In the genomic region with DNA sequence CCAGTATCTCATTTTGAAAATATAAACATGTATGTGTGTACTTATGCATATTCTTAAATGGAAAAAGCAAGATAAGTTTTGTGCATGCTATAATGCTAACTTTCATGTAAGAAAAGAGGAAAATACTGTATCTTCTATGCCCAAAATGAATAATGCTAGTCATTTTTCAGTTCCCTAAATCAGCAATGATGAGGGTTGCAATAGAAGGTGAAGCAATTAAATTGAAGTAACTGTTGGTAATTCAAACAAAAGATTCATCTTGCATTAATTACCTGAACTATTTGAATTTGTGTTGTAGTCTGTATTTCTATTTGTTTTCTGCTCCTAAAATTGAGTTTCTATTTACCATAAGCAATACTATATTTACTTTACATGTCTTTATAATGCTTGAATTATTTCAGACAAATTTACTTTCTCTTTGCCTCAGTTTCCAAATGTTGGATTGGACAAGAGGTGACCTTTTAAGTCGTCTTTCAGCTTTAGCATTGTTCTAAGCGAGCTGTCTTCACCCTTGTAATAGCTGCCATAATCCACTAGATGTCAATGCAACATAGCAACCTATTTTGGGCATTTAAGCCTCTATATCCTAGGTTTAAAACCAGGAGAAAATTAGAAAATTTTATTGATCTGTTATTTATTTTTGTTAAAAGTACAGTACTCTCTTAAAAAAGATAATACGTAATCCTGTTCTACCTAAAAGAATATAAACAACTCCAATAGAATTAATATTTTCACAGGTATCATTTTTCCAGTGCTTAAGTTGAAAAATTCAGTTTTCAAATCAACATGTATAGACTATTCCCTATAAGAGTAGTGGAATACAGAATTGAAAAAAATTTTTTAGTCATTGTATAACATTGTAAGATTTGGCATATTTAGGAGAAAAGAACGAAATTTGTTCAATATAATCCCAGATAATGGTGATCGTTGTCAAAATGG, we compare ENCODE assay signal across 8 cellular contexts. TPM values are rescaled to one million over a fixed set of nuclear protein-coding genes. Genes with fewer than 3 reads are reported as not detected.
A peak's percentile ranks its signal among the peaks of the same experiment; 100 is the strongest.
DNase-seq lines count a peak whose midpoint lies in the region; ATAC-seq and TF ChIP-seq lines count a peak whose summit lies in the region.

No MANE protein-coding gene starts in this region.

- no peaks in the 10 kb centered on the region for H3K9me3 ChIP-seq in WERI-Rb-1 (ENCODE audit: severe bottlenecking)
- no peaks in the 10 kb centered on the region for H3K9me3 ChIP-seq in cardiac muscle cell (ENCODE audit: low read depth)
- no peaks in the 10 kb centered on the region for H3K9me3 ChIP-seq in sigmoid colon

- H3K4me3 ChIP-seq in WERI-Rb-1 (ENCODE audit: low read depth, low read length) = no peak overlapping the region
- H3K4me3 ChIP-seq in cardiac muscle cell = no peak overlapping the region
- no peak overlapping the region for H3K4me3 ChIP-seq in sigmoid colon

- peak; percentile 62 for DNase-seq in NCI-H1105 treated with DMSO at 0.1 percent for 48 hours (lab: John Stamatoyannopoulos, UW)
- no peak for DNase-seq in WERI-Rb-1
- peak; percentile 61 to 77 for DNase-seq in cardiac muscle cell (ENCODE audit: low read depth in 1 of 2, low spot score in 1 of 2)
- DNase-seq in sigmoid colon = no peak

- peak; percentile 94 for TF ChIP-seq CTCF in C4-2B (conservative IDR thresholded peaks at IDR 0.05)
- peak; percentile 61 for TF ChIP-seq CTCF in WERI-Rb-1 (IDR thresholded peaks at IDR 0.05; ENCODE audit: low read depth, low read length)
- peak; percentile 88 for TF ChIP-seq CTCF in cardiac muscle cell (IDR thresholded peaks at IDR 0.05; ENCODE audit: low read depth, low read length)
- TF ChIP-seq CTCF in sigmoid colon (IDR thresholded peaks at IDR 0.05) = peak; percentile 55 to 80 (median 74)

- 35 to 40% methylated on average over 5 of the region's 5 CpGs for WGBS in sigmoid colon, 2 donors

- intact Hi-C loops in sigmoid colon (cut with DNase I) = loop anchor here (5.0 kb wide), 1 partner anchor 371 kb away; no protein-coding TSS in a partner anchor

- no peaks in the 10 kb centered on the region for H3K27me3 ChIP-seq in WERI-Rb-1 (ENCODE audit: insufficient read depth, low read depth, severe bottlenecking)
- H3K27me3 ChIP-seq in cardiac muscle cell = no peaks in the 10 kb centered on the region
- H3K27me3 ChIP-seq in sigmoid colon = no peaks in the 10 kb centered on the region

- no peak for TF ChIP-seq POLR2A in sigmoid colon (IDR thresholded peaks at IDR 0.05)

- no peaks in the 10 kb centered on the region for H3K4me1 ChIP-seq in cardiac muscle cell (ENCODE audit: low read depth)
- H3K4me1 ChIP-seq in sigmoid colon = peaks cover 0 to 5% (median 0%) of the 10 kb centered on the region in 4 donors

- H3K27ac ChIP-seq in C4-2B = no peak overlapping the region
- no peak overlapping the region for H3K27ac ChIP-seq in WERI-Rb-1
- no peak overlapping the region for H3K27ac ChIP-seq in cardiac muscle cell
- no peak overlapping the region for H3K27ac ChIP-seq in sigmoid colon

- no peak for TF ChIP-seq EP300 in sigmoid colon (IDR thresholded peaks at IDR 0.05)

- H3K36me3 ChIP-seq in WERI-Rb-1 (no peaks in the 10 kb centered on the region), cardiac muscle cell (no peaks in the 10 kb centered on the region), sigmoid colon (no peaks in the 10 kb centered on the region)

- ATAC-seq in GM19043 (IDR thresholded peaks at IDR 0.05; ENCODE audit: low read depth, unreplicated experiment) = peak; percentile 59
- ATAC-seq in GM18868 (IDR thresholded peaks at IDR 0.05; ENCODE audit: unreplicated experiment) = no peak
- no peak for ATAC-seq in GM19397 (IDR thresholded peaks at IDR 0.05; ENCODE audit: unreplicated experiment)

RNA-seq across cellular contexts. Expression of gene IFNGR1, which starts 52.3 kb away (rescaled TPM):
- total RNA-seq in cardiac muscle cell (19.2 and 23.2 TPM in 2 replicates), sigmoid colon (10 to 100 TPM; 47.4 to 67.1 (median 62.3) TPM)
- polyA plus RNA-seq in cardiac muscle cell (36.9 and 38.4 TPM in 2 replicates), sigmoid colon (100 to 1,000 TPM in 1 of 3 donors, 10 to 100 TPM in 2; 32.4 to 116 (median 52.7) TPM)

Comparison
In these comparisons a context has a peak if more than half of its experiments do, and no peak if none do; other contexts are left out.
1. DNase-seq: peak in NCI-H1105 treated with DMSO at 0.1 percent for 48 hours (single experiment) and cardiac muscle cell (2 of 2); none in WERI-Rb-1 (single experiment) and sigmoid colon (single experiment).
2. Peak in every context shown above with its lines, with median percentiles within 50 percentile points of each other: CTCF ChIP-seq.